28 cellular contexts compared by ENCODE assay signal in the genomic region with DNA sequence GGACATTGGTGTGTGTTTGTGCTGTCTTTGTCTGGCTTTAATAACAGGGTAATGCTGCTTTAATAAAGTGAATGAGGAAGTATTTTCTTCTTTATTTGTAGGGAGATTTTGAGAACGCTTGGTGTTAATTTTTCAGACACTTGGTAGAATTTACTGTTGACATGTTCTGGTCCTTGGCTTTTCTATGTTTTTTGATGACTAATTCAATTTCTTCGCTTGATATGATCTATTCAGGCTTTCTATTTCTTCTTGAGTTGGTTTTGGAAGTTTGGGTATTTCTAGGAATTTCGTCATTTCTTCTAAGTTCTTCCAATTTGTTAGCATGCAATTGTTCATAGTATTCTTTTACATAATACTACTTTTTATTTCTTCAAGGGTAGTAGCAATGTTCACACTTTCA.
"Had no signal": no experiment of that assay in that cellular context is flagged by ENCODE, and none has a peak within 500 bp of the region (broad histone marks: within the 10 kb centered on the region; RNA-seq: fewer than 3 reads in every experiment).

No MANE protein-coding gene starts in this region.

- H3K4me3 ChIP-seq: colonic mucosa, coronary artery, dorsolateral prefrontal cortex, esophagus muscularis mucosa, esophagus squamous epithelium, gastrocnemius medialis, gastroesophageal sphincter, heart left ventricle, heart right ventricle had no signal

- FAIRE-seq: colon, endometrium, endothelial cell of umbilical vein, frontal cortex had no signal

- H3K27me3 ChIP-seq: colonic mucosa, dorsolateral prefrontal cortex, esophagus muscularis mucosa, esophagus squamous epithelium, foreskin keratinocyte, gastrocnemius medialis, gastroesophageal sphincter, heart left ventricle, heart right ventricle had no signal

- DNase-seq: colonic mucosa; cortex of kidney; dermis blood vessel endothelial cell; dorsolateral prefrontal cortex; effector CD4-positive, alpha-beta T cell; effector CD8-positive, alpha-beta T cell; effector memory CD4-positive, alpha-beta T cell; effector memory CD8-positive, alpha-beta T cell; endodermal cell; erythroblast; esophagus squamous epithelium; foreskin fibroblast; foreskin keratinocyte; foreskin melanocyte; gastrocnemius medialis; glutamatergic neuron; head of caudate nucleus; heart left ventricle; heart right ventricle had no signal

- ATAC-seq: effector memory CD8-positive, alpha-beta T cell; esophagus mucosa; foreskin keratinocyte; gastrocnemius medialis; gastroesophageal sphincter; heart left ventricle; heart right ventricle had no signal

- H3K4me1 ChIP-seq: colonic mucosa, esophagus muscularis mucosa, esophagus squamous epithelium, foreskin keratinocyte, gastrocnemius medialis, gastroesophageal sphincter, heart left ventricle, heart right ventricle had no signal

- H3K27ac ChIP-seq: colonic mucosa, coronary artery, dorsolateral prefrontal cortex, epithelial cell of prostate, esophagus muscularis mucosa, esophagus squamous epithelium, foreskin keratinocyte, gastrocnemius medialis, gastroesophageal sphincter, heart left ventricle, heart right ventricle had no signal

- H3K36me3 ChIP-seq: colonic mucosa, esophagus muscularis mucosa, esophagus squamous epithelium, gastrocnemius medialis, gastroesophageal sphincter, heart left ventricle, heart right ventricle had no signal

- H3K9me3 ChIP-seq: colonic mucosa, gastrocnemius medialis had no signal
